ENCODE assay signal across 23 cellular contexts in genomic region chr21:20646431-20646830, GRCh38.
DNase-seq lines count a peak whose midpoint lies in the region; ATAC-seq and TF ChIP-seq lines count a peak whose summit lies in the region.
"Had no signal": no experiment of that assay in that cellular context is flagged by ENCODE, and none has a peak within 500 bp of the region (broad histone marks: within the 10 kb centered on the region; RNA-seq: fewer than 3 reads in every experiment).

No MANE protein-coding gene starts in this region.

- no peak for ATAC-seq in Right ventricle myocardium superior (ENCODE audit: poor library complexity)
- ATAC-seq in HG02623 (IDR thresholded peaks at IDR 0.05; ENCODE audit: unreplicated experiment): no peak
- ATAC-seq: A549, GM12878, GM23338 had no signal

- no peak overlapping the region for H4K8ac ChIP-seq in neuronal stem cell (ENCODE audit: low read depth, low read length)

- no CpG with 5 or more reads among the region's 6 CpGs for WGBS in neuronal stem cell (ENCODE audit: extremely low coverage in 2 of 2, insufficient read length in 2 of 2, insufficient replicate concordance in 1 of 2), 2 donors

- peak overlapping the region; percentile 86 for H3K14ac ChIP-seq in neuronal stem cell (ENCODE audit: low read length)

- H3K18ac ChIP-seq in neuronal stem cell (ENCODE audit: low read length): peak overlapping the region; percentile 65

- H3K36me3 ChIP-seq in left ventricle myocardium inferior (no peaks in the 10 kb centered on the region), neuronal stem cell (replicated peaks in 1 of 2; ENCODE audit: control insufficient read depth in 2 of 2, insufficient read depth in 2 of 2, low read length in 2 of 2) (no peaks in the 10 kb centered on the region)
- H3K36me3 ChIP-seq: BE2C; BLaER1 treated with 17β-estradiol and CSF1 and Interleukin-3, amounts not matched to agents 10 nM and 100 nM; HAP-1 had no signal

- intact Hi-C loops in Right ventricle myocardium superior (cut with DNase I): no loop called here
- intact Hi-C loops in left ventricle myocardium inferior (cut with micrococcal nuclease): no loop called here

- no peak overlapping the region for H3K4me3 ChIP-seq in left ventricle myocardium inferior
- H3K4me3 ChIP-seq in neuronal stem cell (ENCODE audit: low read length in 2 of 2): no peak overlapping the region
- H3K4me3 ChIP-seq: A549; BLaER1 treated with 17β-estradiol and CSF1 and Interleukin-3, amounts not matched to agents 10 nM and 100 nM; GM12878; GM23338; HAP-1 had no signal

- no peak overlapping the region for H3K23ac ChIP-seq in neuronal stem cell (ENCODE audit: low read depth, low read length, poor library complexity)

- H3K27ac ChIP-seq in left ventricle myocardium inferior (replicated peaks) (no peak overlapping the region), neuronal stem cell (replicated peaks; ENCODE audit: low read length) (no peak overlapping the region)
- H3K27ac ChIP-seq: A549; BLaER1 treated with 17β-estradiol and CSF1 and Interleukin-3, amounts not matched to agents 10 nM and 100 nM had no signal

- peak overlapping the region; percentile 6 for H2AK5ac ChIP-seq in neuronal stem cell (ENCODE audit: low read depth, low read length)

- H2BK5ac ChIP-seq in neuronal stem cell (ENCODE audit: low read length): no peak overlapping the region

- peaks cover 12% of the 10 kb centered on the region for H3K9me3 ChIP-seq in left ventricle myocardium inferior (replicated peaks)
- H3K9me3 ChIP-seq in neuronal stem cell (replicated peaks in 1 of 2; ENCODE audit: control insufficient read depth in 2 of 2, insufficient read depth in 1 of 2, low read depth in 1 of 2, low read length in 2 of 2): peaks cover 9 to 12% of the 10 kb centered on the region in 2 donors
- H3K9me3 ChIP-seq: A549, BE2C, HAP-1 had no signal

- no peak overlapping the region for H3K4me2 ChIP-seq in neuronal stem cell (ENCODE audit: insufficient read depth, low read length, poor library complexity, severe bottlenecking)
- H3K4me2 ChIP-seq: A549; BLaER1 treated with 17β-estradiol and CSF1 and Interleukin-3, amounts not matched to agents 10 nM and 100 nM; GM23338 had no signal

- DNase-seq in Right ventricle myocardium superior (peak; percentile 39), left ventricle myocardium inferior (no peak), astrocyte of the hippocampus (ENCODE audit: low read depth, low spot score) (peak; percentile 0), neuronal stem cell (ENCODE audit: low spot score) (no peak), RPMI8226 (no peak), iPS-NIHi7 (ENCODE audit: extremely low spot score) (no peak)
- DNase-seq: 8988T; ACHN; AML-193; BE2C; CD4-positive, alpha-beta T cell; CD8-positive, alpha-beta memory T cell; DMS 273 treated with DMSO at 0.1 percent for 48 hours; DMS79; EL; GDM1; HFFc6 had no signal

- no peak overlapping the region for H2AFZ ChIP-seq in neuronal stem cell (ENCODE audit: low read length)
- H2AFZ ChIP-seq: GM23338 had no signal

- H3K9ac ChIP-seq in neuronal stem cell (ENCODE audit: low read depth, low read length, poor library complexity): peak overlapping the region; percentile 64
- H3K9ac ChIP-seq: BLaER1 treated with 17β-estradiol and CSF1 and Interleukin-3, amounts not matched to agents 10 nM and 100 nM had no signal

- H3K27me3 ChIP-seq in left ventricle myocardium inferior (ENCODE audit: low read depth) (no peaks in the 10 kb centered on the region), neuronal stem cell (ENCODE audit: control insufficient read depth in 3 of 3, insufficient read depth in 3 of 3, low read depth in 1 of 3, low read length in 3 of 3) (no peaks in the 10 kb centered on the region)
- H3K27me3 ChIP-seq: BE2C; BLaER1 treated with 17β-estradiol and CSF1 and Interleukin-3, amounts not matched to agents 10 nM and 100 nM had no signal

- H3K4me1 ChIP-seq in left ventricle myocardium inferior (no peaks in the 10 kb centered on the region), neuronal stem cell (ENCODE audit: control insufficient read depth in 2 of 2, insufficient read depth in 1 of 2, low read depth in 1 of 2, low read length in 2 of 2) (no peaks in the 10 kb centered on the region)
- H3K4me1 ChIP-seq: A549, BE2C, HAP-1 had no signal

- H2BK12ac ChIP-seq in neuronal stem cell (ENCODE audit: low read length): peak overlapping the region; percentile 7

- TF ChIP-seq CTCF in left ventricle myocardium inferior (IDR thresholded peaks at IDR 0.05; ENCODE audit: borderline replicate concordance): no peak

- no peak overlapping the region for H4K91ac ChIP-seq in neuronal stem cell (ENCODE audit: low read depth, low read length, poor library complexity)

- no peak overlapping the region for H3K4ac ChIP-seq in neuronal stem cell (ENCODE audit: low read length)

- H3K79me1 ChIP-seq in neuronal stem cell (ENCODE audit: low read depth, low read length): peaks cover 2% of the 10 kb centered on the region

- no peak overlapping the region for H2BK15ac ChIP-seq in neuronal stem cell (ENCODE audit: low read length)

- H2BK120ac ChIP-seq in neuronal stem cell (ENCODE audit: low read depth, low read length): no peak overlapping the region

Comparison
In these comparisons a context has a peak if more than half of its experiments do, and no peak if none do; other contexts are left out.
1. DNase-seq: peak in Right ventricle myocardium superior (single experiment) and astrocyte of the hippocampus (single experiment); none in left ventricle myocardium inferior (single experiment), neuronal stem cell (single experiment), RPMI8226 (single experiment) and iPS-NIHi7 (single experiment).